Comparison of ENCODE assay signal across 12 cellular contexts in the genomic region with DNA sequence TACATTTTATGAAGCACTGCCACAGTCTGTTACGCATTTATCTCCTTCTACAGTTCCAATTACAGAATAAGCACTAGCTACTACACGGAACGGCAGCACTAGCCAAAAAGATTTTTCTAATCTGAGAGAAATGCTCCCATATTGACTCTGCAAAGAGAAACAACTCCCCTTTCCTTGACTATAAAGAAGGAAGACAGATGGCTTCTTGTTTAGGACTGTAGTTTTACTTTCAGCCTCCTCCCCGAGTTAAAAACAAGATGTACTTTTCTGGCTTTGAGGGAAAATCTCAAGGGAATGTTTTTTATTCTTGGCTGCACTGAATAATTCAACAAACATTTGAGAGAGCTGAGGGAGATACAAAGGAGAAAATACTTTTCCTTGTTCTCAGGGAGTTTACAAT. TPM values are rescaled to one million over a fixed set of nuclear protein-coding genes. Genes with fewer than 3 reads are reported as not detected.
DNase-seq lines count a peak whose midpoint lies in the region; ATAC-seq and TF ChIP-seq lines count a peak whose summit lies in the region.
"Had no signal": no experiment of that assay in that cellular context is flagged by ENCODE, and none has a peak within 500 bp of the region (broad histone marks: within the 10 kb centered on the region; RNA-seq: fewer than 3 reads in every experiment).

No MANE protein-coding gene starts in this region.

- no peak for TF ChIP-seq CTCF in HFFc6 (IDR thresholded peaks at IDR 0.05)
- no peak for TF ChIP-seq CTCF in heart right ventricle (IDR thresholded peaks at IDR 0.05)
- no peak for TF ChIP-seq CTCF in Caco-2 (IDR thresholded peaks at IDR 0.05; ENCODE audit: insufficient read depth in 1 of 2, low read depth in 1 of 2, low read length in 1 of 2, severe bottlenecking in 1 of 2, unreplicated experiment in 1 of 2)

- DNase-seq in HFFc6 (no peak), amniotic epithelial cell (ENCODE audit: low read depth) (peak; percentile 57), heart right ventricle (no peak), Caco-2 (no peak), HEK293T (ENCODE audit: extremely low spot score) (no peak), midbrain (lab: John Stamatoyannopoulos, UW) (no peak)
- DNase-seq: activated CD4-positive, alpha-beta T cell treated with anti-CD3 and anti-CD28 coated beads, Interleukin-2, amount 10 ng/mL, durations not matched to agents 24 days and 14 days; GDM1; NCI-H1048; stimulated activated CD8-positive, alpha-beta memory T cell treated with anti-CD3 and anti-CD28 coated beads, Interleukin-4, amount 100 ng/mL, for 48 hours had no signal

- H3K4me3 Mint-ChIP-seq in HFFc6, result peak overlapping the region; percentile 83
- no peak overlapping the region for H3K4me3 Mint-ChIP-seq in Caco-2 (ENCODE audit: unreplicated experiment)
- H3K4me3 Mint-ChIP-seq: activated CD4-positive, alpha-beta T cell treated with anti-CD3 and anti-CD28 coated beads, Interleukin-2, amount 10 ng/mL, durations not matched to agents 24 days and 14 days had no signal

- H3K4me1 Mint-ChIP-seq in HFFc6 (ENCODE audit: low read depth) (peaks cover 58% of the 10 kb centered on the region), Caco-2 (ENCODE audit: low read depth, unreplicated experiment) (peaks cover 16% of the 10 kb centered on the region)

- 16 to 19% methylated on average over 4 of the region's 4 CpGs for WGBS in heart right ventricle, 2 donors

- H3K36me3 Mint-ChIP-seq in HFFc6 (ENCODE audit: low read depth) (no peaks in the 10 kb centered on the region), Caco-2 (ENCODE audit: insufficient read depth, unreplicated experiment) (peaks cover 15% of the 10 kb centered on the region)

- H3K36me3 ChIP-seq in heart right ventricle (no peaks in the 10 kb centered on the region), skeletal muscle satellite cell (ENCODE audit: insufficient read depth, low read length) (no peaks in the 10 kb centered on the region), Caco-2 (ENCODE audit: control insufficient read depth, insufficient read depth, low read length) (no peaks in the 10 kb centered on the region)

- H3K9ac ChIP-seq in skeletal muscle satellite cell (ENCODE audit: low read depth, low read length), result peak overlapping the region; percentile 52

- H3K4me2 ChIP-seq in skeletal muscle satellite cell (ENCODE audit: low read length), result peak overlapping the region; percentile 85

- H3K27ac ChIP-seq in heart right ventricle, result peak overlapping the region; percentile 20 to 89 (median 62)

- ATAC-seq in heart right ventricle (peak in 1 of 8 donors; percentile 20), GM19455 (IDR thresholded peaks at IDR 0.05; ENCODE audit: unreplicated experiment) (no peak)

- no TSS peak for BruUV-seq in Caco-2 (replicated peaks; lab: Mats Ljungman, UMichigan)

- POLR2A ChIA-PET in Caco-2 (lab: Charles Lee), result no interaction called here
- POLR2A ChIA-PET in HEK293T (lab: Yijun Ruan, JAX), result no interaction called here

- CTCF ChIA-PET in Caco-2 (lab: Charles Lee) (no interaction called here), HEK293T (lab: Yijun Ruan, JAX) (interaction anchor here (0.6 kb wide), 2 partner anchors 167 to 173 kb away, joined by 3 to 5 read pairs; no protein-coding TSS in a partner anchor)

- intact Hi-C loops in heart right ventricle (cut with DNase I), result loop anchor here in 4 of 10 donors (5.0 to 10.0 kb wide), 6 partner anchors 35 to 378 kb away; partner anchors contain the start of gene ABCA1 (in 3 of the 4)
- intact Hi-C loops in Caco-2 (cut with micrococcal nuclease; ENCODE audit: unreplicated experiment), result loop anchor here (10.0 kb wide), 2 partner anchors 178 to 378 kb away; no protein-coding TSS in a partner anchor

- peaks cover 1% of the 10 kb centered on the region for H3K27me3 Mint-ChIP-seq in HFFc6 (ENCODE audit: insufficient read depth)
- no peaks in the 10 kb centered on the region for H3K27me3 Mint-ChIP-seq in Caco-2 (ENCODE audit: insufficient read depth, unreplicated experiment)

- peaks cover 0 to 54% (median 43%) of the 10 kb centered on the region in 9 donors for H3K4me1 ChIP-seq in heart right ventricle
- H3K4me1 ChIP-seq in skeletal muscle satellite cell (ENCODE audit: control insufficient read depth, insufficient read depth, low read length), result peaks cover 41% of the 10 kb centered on the region
- H3K4me1 ChIP-seq in Caco-2, result peaks cover 12% of the 10 kb centered on the region

- H3K9me3 Mint-ChIP-seq in HFFc6, result no peaks in the 10 kb centered on the region
- no peaks in the 10 kb centered on the region for H3K9me3 Mint-ChIP-seq in Caco-2 (ENCODE audit: unreplicated experiment)
- H3K9me3 Mint-ChIP-seq: activated CD4-positive, alpha-beta T cell treated with anti-CD3 and anti-CD28 coated beads, Interleukin-2, amount 10 ng/mL, durations not matched to agents 24 days and 14 days had no signal

- H3K27me3 ChIP-seq in heart right ventricle (no peaks in the 10 kb centered on the region), skeletal muscle satellite cell (ENCODE audit: control insufficient read depth, insufficient read depth, low read length) (no peaks in the 10 kb centered on the region), Caco-2 (replicated peaks; ENCODE audit: control insufficient read depth, insufficient read depth, low read length) (no peaks in the 10 kb centered on the region)

- H3K27ac Mint-ChIP-seq in HFFc6, result peak overlapping the region; percentile 87
- H3K27ac Mint-ChIP-seq in Caco-2 (ENCODE audit: unreplicated experiment), result no peak overlapping the region
- H3K27ac Mint-ChIP-seq: activated CD4-positive, alpha-beta T cell treated with anti-CD3 and anti-CD28 coated beads, Interleukin-2, amount 10 ng/mL, durations not matched to agents 24 days and 14 days had no signal

- peak overlapping the region in 6 of 10 donors; percentile 2 to 29 (median 14) for H3K4me3 ChIP-seq in heart right ventricle
- H3K4me3 ChIP-seq in skeletal muscle satellite cell (ENCODE audit: low read length), result peak overlapping the region; percentile 56
- H3K4me3 ChIP-seq in Caco-2 (ENCODE audit: low read depth, low read length), result no peak overlapping the region

- H3K9me3 ChIP-seq in heart right ventricle (peaks cover 0 to 6% (median 0%) of the 10 kb centered on the region in 11 donors), skeletal muscle satellite cell (replicated peaks; ENCODE audit: low read length) (no peaks in the 10 kb centered on the region), Caco-2 (no peaks in the 10 kb centered on the region)

TF ChIP-seq in HEK293T, 16 proteins besides CTCF, POLR2A, EP300 and RAD21:
- TF ChIP-seq FOXA1 (IDR thresholded peaks at IDR 0.05), result no peak
- TF ChIP-seq BHLHE40 (IDR thresholded peaks at IDR 0.05; ENCODE audit: borderline replicate concordance), result no peak
- no peak for TF ChIP-seq SUZ12 (IDR thresholded peaks at IDR 0.05)
- no peak for TF ChIP-seq ELF4 (IDR thresholded peaks at IDR 0.05)
- no peak for TF ChIP-seq LEF1 (IDR thresholded peaks at IDR 0.05; ENCODE audit: borderline replicate concordance)
- TF ChIP-seq HDGF (IDR thresholded peaks at IDR 0.05; ENCODE audit: borderline replicate concordance), result no peak
- TF ChIP-seq L3MBTL2 (conservative IDR thresholded peaks at IDR 0.05), result no peak
- TF ChIP-seq FOXM1 (IDR thresholded peaks at IDR 0.05; ENCODE audit: borderline replicate concordance), result no peak
TF ChIP-seq in HEK293T: peak in this region for 0.

RNA-seq across cellular contexts. Expression of gene SLC44A1, which starts 1.9 kb away (rescaled TPM):
- total RNA-seq in HFFc6 (2021; fragmentation: NEBNext Ultra II Directional; extraction: Animal tissue kit (Norgen Biotek cat#: 25700)), result 10 to 100 TPM; 46.6 to 66.3 (median 56.0) TPM
- total RNA-seq in heart right ventricle (10 to 100 TPM; 12.6 to 29.0 (median 19.0) TPM), Caco-2 (2022) (45.8 and 46.3 TPM in 2 replicates)
- polyA plus RNA-seq in heart right ventricle, result 10 to 100 TPM in 1 of 2 donors, 1 to 10 TPM in 1; 6.1 to 12.5 TPM
- 67.3 and 72.0 TPM in 2 replicates for total RNA-seq in skeletal muscle satellite cell (2012; rRNA removed)
